In genomic region chr22:21920341-21921183, GRCh38 we compare ENCODE assay signal across 20 cellular contexts.
"Had no signal": no experiment of that assay in that cellular context is flagged by ENCODE, and none has a peak within 500 bp of the region (broad histone marks: within the 10 kb centered on the region; RNA-seq: fewer than 3 reads in every experiment).

No MANE protein-coding gene starts in this region.

- H3K4me1 ChIP-seq: lower lobe of right lung, prostate gland had no signal

- DNase-seq: activated CD4-positive, alpha-beta T cell treated with anti-CD3 and anti-CD28 coated beads, Interleukin-2, amount 50 U/mL, for 1 hour; activated CD8-positive, alpha-beta memory T cell treated with anti-CD3 and anti-CD28 coated beads, Interleukin-2, amount 50 U/mL, for 4 hours; activated naive CD4-positive, alpha-beta T cell treated with anti-CD3 and anti-CD28 coated beads for 36 hours; activated T-cell treated with anti-CD3 and anti-CD28 coated beads, Interleukin-2, amount 50 U/mL, for 4 hours; brain microvascular endothelial cell; effector CD4-positive, alpha-beta T cell; foreskin fibroblast; lower lobe of right lung; occipital lobe; stimulated activated CD4-positive, alpha-beta T cell treated with anti-CD3 and anti-CD28 coated beads, Interleukin-2, amount 100 ng/mL, for 24 hours; stimulated activated naive CD8-positive, alpha-beta T cell treated with anti-CD3 and anti-CD28 coated beads, Interleukin-15, Interleukin-2, amounts not matched to agents 100 U/mL and 50 U/mL, for 24 hours; T-cell; T1000; tibial artery; uterus had no signal

- ATAC-seq: activated CD4-positive, CD25-positive, alpha-beta regulatory T cell treated with anti-CD3 and anti-CD28 coated beads, Interleukin-2, amount 50 U/mL, for 24 hours; activated T-cell treated with anti-CD3 and anti-CD28 coated beads, Interleukin-2, amount 50 U/mL, for 4 hours; lower lobe of right lung; natural killer cell treated with Interleukin-12 subunit alpha and Interleukin-12 subunit beta and Interleukin-15 and Interleukin-18, amount 100 ng/mL, for 72 hours; stimulated activated naive CD8-positive, alpha-beta T cell treated with anti-CD3 and anti-CD28 coated beads, Interleukin-15, Interleukin-2, amounts not matched to agents 100 U/mL and 50 U/mL, for 24 hours; T-cell had no signal

- H3K9me3 Mint-ChIP-seq: activated naive CD4-positive, alpha-beta T cell treated with anti-CD3 and anti-CD28 coated beads for 36 hours; activated T-cell treated with anti-CD3 and anti-CD28 coated beads, Interleukin-2, amount 50 U/mL, for 4 hours; mesothelial cell of epicardium; natural killer cell treated with Interleukin-12 subunit alpha and Interleukin-12 subunit beta and Interleukin-15 and Interleukin-18, amount 100 ng/mL, for 72 hours; T-cell had no signal

- H3K27ac ChIP-seq: brain microvascular endothelial cell, lower lobe of right lung, prostate gland, right atrium auricular region, tibial artery, uterus had no signal

- H3K9me3 ChIP-seq: lower lobe of right lung, prostate gland, right atrium auricular region, tibial artery, uterus had no signal

- H3K36me3 ChIP-seq: prostate gland, uterus had no signal

- H3K27ac Mint-ChIP-seq: activated naive CD4-positive, alpha-beta T cell treated with anti-CD3 and anti-CD28 coated beads for 36 hours; mesothelial cell of epicardium; natural killer cell treated with Interleukin-12 subunit alpha and Interleukin-12 subunit beta and Interleukin-15 and Interleukin-18, amount 100 ng/mL, for 72 hours; T-cell had no signal

- H3K36me3 Mint-ChIP-seq: natural killer cell treated with Interleukin-12 subunit alpha and Interleukin-12 subunit beta and Interleukin-15 and Interleukin-18, amount 100 ng/mL, for 72 hours had no signal

- H3K27me3 ChIP-seq: brain microvascular endothelial cell, right atrium auricular region, tibial artery, uterus had no signal

- H3K27me3 Mint-ChIP-seq: natural killer cell treated with Interleukin-12 subunit alpha and Interleukin-12 subunit beta and Interleukin-15 and Interleukin-18, amount 100 ng/mL, for 72 hours; T-cell had no signal

- H3K4me3 Mint-ChIP-seq: activated naive CD4-positive, alpha-beta T cell treated with anti-CD3 and anti-CD28 coated beads for 36 hours; activated T-cell treated with anti-CD3 and anti-CD28 coated beads, Interleukin-2, amount 50 U/mL, for 4 hours; mesothelial cell of epicardium; natural killer cell treated with Interleukin-12 subunit alpha and Interleukin-12 subunit beta and Interleukin-15 and Interleukin-18, amount 100 ng/mL, for 72 hours; T-cell had no signal

- H3K4me3 ChIP-seq: lower lobe of right lung, prostate gland, right atrium auricular region, tibial artery, uterus had no signal

- H3K4me1 Mint-ChIP-seq: T-cell had no signal
